ENCODE assay signal across 1 cellular context in the genomic region with DNA sequence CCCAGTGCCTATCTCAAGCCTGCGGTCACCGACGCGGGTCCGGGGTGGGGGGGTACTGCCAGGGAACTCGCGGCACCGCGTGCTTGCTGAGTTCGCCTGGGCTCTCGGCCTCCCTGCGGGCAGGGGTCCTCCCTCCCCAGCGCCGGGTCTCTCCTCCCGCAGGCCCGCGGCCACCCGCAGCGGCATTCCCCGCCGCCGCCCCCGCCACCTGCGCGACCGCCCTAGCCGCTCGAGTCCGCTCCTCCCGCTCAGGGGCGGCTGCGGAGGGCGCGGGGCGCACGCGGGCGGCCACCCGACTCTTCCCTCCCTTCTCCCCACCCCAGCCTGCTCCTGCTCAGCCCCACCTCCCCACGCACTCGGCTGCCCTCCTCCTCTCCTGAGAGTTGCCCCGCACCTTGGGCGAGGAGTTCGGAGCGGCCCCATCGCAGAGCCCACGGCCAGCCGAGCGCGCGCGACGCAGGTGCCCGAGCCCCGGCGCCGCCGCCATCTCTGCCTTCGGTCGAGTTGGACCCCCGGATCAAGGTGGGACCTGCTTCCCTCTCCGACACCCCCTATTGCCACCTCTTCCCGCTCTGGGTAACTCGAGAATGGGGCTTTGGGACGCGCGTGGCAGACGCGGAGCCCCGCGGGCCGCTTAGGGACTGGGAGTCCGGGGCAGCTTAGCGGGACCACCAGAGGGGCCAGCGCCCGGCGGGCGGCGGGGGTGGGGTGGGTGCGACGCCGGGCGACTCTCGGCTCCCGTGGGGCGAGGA.
TF ChIP-seq lines count a peak whose summit lies in the region.

No MANE protein-coding gene starts in this region.

TF ChIP-seq in HepG2, 621 proteins besides CTCF, POLR2A, EP300 and RAD21 (continued from another document and continues in another):
- TF ChIP-seq, protein P1, sequence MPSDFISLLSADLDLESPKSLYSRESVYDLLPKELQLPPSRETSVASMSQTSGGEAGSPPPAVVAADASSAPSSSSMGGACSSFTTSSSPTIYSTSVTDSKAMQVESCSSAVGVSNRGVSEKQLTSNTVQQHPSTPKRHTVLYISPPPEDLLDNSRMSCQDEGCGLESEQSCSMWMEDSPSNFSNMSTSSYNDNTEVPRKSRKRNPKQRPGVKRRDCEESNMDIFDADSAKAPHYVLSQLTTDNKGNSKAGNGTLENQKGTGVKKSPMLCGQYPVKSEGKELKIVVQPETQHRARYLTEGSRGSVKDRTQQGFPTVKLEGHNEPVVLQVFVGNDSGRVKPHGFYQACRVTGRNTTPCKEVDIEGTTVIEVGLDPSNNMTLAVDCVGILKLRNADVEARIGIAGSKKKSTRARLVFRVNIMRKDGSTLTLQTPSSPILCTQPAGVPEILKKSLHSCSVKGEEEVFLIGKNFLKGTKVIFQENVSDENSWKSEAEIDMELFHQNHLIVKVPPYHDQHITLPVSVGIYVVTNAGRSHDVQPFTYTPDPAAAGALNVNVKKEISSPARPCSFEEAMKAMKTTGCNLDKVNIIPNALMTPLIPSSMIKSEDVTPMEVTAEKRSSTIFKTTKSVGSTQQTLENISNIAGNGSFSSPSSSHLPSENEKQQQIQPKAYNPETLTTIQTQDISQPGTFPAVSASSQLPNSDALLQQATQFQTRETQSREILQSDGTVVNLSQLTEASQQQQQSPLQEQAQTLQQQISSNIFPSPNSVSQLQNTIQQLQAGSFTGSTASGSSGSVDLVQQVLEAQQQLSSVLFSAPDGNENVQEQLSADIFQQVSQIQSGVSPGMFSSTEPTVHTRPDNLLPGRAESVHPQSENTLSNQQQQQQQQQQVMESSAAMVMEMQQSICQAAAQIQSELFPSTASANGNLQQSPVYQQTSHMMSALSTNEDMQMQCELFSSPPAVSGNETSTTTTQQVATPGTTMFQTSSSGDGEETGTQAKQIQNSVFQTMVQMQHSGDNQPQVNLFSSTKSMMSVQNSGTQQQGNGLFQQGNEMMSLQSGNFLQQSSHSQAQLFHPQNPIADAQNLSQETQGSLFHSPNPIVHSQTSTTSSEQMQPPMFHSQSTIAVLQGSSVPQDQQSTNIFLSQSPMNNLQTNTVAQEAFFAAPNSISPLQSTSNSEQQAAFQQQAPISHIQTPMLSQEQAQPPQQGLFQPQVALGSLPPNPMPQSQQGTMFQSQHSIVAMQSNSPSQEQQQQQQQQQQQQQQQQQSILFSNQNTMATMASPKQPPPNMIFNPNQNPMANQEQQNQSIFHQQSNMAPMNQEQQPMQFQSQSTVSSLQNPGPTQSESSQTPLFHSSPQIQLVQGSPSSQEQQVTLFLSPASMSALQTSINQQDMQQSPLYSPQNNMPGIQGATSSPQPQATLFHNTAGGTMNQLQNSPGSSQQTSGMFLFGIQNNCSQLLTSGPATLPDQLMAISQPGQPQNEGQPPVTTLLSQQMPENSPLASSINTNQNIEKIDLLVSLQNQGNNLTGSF (CRISPR knock-in tag; IDR thresholded peaks at IDR 0.05), result 0 out of 2 replicates have a peak, but pooled peaks have one; percentile 37
- TF ChIP-seq, protein P2, sequence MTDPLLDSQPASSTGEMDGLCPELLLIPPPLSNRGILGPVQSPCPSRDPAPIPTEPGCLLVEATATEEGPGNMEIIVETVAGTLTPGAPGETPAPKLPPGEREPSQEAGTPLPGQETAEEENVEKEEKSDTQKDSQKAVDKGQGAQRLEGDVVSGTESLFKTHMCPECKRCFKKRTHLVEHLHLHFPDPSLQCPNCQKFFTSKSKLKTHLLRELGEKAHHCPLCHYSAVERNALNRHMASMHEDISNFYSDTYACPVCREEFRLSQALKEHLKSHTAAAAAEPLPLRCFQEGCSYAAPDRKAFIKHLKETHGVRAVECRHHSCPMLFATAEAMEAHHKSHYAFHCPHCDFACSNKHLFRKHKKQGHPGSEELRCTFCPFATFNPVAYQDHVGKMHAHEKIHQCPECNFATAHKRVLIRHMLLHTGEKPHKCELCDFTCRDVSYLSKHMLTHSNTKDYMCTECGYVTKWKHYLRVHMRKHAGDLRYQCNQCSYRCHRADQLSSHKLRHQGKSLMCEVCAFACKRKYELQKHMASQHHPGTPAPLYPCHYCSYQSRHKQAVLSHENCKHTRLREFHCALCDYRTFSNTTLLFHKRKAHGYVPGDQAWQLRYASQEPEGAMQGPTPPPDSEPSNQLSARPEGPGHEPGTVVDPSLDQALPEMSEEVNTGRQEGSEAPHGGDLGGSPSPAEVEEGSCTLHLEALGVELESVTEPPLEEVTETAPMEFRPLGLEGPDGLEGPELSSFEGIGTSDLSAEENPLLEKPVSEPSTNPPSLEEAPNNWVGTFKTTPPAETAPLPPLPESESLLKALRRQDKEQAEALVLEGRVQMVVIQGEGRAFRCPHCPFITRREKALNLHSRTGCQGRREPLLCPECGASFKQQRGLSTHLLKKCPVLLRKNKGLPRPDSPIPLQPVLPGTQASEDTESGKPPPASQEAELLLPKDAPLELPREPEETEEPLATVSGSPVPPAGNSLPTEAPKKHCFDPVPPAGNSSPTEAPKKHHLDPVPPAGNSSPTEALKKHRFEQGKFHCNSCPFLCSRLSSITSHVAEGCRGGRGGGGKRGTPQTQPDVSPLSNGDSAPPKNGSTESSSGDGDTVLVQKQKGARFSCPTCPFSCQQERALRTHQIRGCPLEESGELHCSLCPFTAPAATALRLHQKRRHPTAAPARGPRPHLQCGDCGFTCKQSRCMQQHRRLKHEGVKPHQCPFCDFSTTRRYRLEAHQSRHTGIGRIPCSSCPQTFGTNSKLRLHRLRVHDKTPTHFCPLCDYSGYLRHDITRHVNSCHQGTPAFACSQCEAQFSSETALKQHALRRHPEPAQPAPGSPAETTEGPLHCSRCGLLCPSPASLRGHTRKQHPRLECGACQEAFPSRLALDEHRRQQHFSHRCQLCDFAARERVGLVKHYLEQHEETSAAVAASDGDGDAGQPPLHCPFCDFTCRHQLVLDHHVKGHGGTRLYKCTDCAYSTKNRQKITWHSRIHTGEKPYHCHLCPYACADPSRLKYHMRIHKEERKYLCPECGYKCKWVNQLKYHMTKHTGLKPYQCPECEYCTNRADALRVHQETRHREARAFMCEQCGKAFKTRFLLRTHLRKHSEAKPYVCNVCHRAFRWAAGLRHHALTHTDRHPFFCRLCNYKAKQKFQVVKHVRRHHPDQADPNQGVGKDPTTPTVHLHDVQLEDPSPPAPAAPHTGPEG (CRISPR knock-in tag; IDR thresholded peaks at IDR 0.05), result no peak
- TF ChIP-seq CBX2 (IDR thresholded peaks at IDR 0.05; ENCODE audit: low read depth, low read length) (no peak), CBX2 (CRISPR knock-in tag; IDR thresholded peaks at IDR 0.05; ENCODE audit: low read depth) (0 out of 2 replicates have a peak, but pooled peaks have one; percentile 17), SALL1 (CRISPR knock-in tag; IDR thresholded peaks at IDR 0.05) (peak; percentile 48), ZNF547 (CRISPR knock-in tag; IDR thresholded peaks at IDR 0.05) (0 out of 2 replicates have a peak, but pooled peaks have one; percentile 35), SAFB2 (CRISPR knock-in tag; IDR thresholded peaks at IDR 0.05; ENCODE audit: borderline replicate concordance, low read depth) (no peak), HDAC1 (CRISPR knock-in tag; IDR thresholded peaks at IDR 0.05) (0 out of 2 replicates have a peak, but pooled peaks have one; percentile 26), U2AF2 (IDR thresholded peaks at IDR 0.05; ENCODE audit: low read depth, low read length) (no peak), TSC22D2 (CRISPR knock-in tag; IDR thresholded peaks at IDR 0.05; ENCODE audit: borderline replicate concordance) (no peak), ZMYM3 (CRISPR knock-in tag; IDR thresholded peaks at IDR 0.05) (no peak), SMAD9 (CRISPR knock-in tag; IDR thresholded peaks at IDR 0.05) (no peak), DMAP1 (CRISPR knock-in tag; IDR thresholded peaks at IDR 0.05) (no peak)
- TF ChIP-seq, protein P3, sequence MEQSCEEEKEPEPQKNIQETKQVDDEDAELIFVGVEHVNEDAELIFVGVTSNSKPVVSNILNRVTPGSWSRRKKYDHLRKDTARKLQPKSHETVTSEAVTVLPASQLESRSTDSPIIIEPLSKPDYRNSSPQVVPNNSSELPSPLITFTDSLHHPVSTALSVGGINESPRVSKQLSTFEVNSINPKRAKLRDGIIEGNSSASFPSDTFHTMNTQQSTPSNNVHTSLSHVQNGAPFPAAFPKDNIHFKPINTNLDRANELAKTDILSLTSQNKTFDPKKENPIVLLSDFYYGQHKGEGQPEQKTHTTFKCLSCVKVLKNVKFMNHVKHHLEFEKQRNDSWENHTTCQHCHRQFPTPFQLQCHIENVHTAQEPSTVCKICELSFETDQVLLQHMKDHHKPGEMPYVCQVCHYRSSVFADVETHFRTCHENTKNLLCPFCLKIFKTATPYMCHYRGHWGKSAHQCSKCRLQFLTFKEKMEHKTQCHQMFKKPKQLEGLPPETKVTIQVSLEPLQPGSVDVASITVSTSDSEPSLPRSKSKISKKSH (CRISPR knock-in tag; IDR thresholded peaks at IDR 0.05; ENCODE audit: borderline replicate concordance), result no peak
- TF ChIP-seq, protein P4, sequence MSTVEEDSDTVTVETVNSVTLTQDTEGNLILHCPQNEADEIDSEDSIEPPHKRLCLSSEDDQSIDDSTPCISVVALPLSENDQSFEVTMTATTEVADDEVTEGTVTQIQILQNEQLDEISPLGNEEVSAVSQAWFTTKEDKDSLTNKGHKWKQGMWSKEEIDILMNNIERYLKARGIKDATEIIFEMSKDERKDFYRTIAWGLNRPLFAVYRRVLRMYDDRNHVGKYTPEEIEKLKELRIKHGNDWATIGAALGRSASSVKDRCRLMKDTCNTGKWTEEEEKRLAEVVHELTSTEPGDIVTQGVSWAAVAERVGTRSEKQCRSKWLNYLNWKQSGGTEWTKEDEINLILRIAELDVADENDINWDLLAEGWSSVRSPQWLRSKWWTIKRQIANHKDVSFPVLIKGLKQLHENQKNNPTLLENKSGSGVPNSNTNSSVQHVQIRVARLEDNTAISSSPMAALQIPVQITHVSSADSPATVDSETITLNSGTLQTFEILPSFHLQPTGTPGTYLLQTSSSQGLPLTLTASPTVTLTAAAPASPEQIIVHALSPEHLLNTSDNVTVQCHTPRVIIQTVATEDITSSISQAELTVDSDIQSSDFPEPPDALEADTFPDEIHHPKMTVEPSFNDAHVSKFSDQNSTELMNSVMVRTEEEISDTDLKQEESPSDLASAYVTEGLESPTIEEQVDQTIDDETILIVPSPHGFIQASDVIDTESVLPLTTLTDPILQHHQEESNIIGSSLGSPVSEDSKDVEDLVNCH (CRISPR knock-in tag; IDR thresholded peaks at IDR 0.05), result no peak
- TF ChIP-seq, protein P5, sequence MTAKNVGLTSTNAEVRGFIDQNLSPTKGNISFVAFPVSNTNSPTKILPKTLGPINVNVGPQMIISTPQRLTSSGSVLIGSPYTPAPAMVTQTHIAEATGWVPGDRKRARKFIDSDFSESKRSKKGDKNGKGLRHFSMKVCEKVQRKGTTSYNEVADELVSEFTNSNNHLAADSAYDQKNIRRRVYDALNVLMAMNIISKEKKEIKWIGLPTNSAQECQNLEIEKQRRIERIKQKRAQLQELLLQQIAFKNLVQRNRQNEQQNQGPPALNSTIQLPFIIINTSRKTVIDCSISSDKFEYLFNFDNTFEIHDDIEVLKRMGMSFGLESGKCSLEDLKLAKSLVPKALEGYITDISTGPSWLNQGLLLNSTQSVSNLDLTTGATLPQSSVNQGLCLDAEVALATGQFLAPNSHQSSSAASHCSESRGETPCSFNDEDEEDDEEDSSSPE (CRISPR knock-in tag; IDR thresholded peaks at IDR 0.05), result no peak
- TF ChIP-seq, protein P6, sequence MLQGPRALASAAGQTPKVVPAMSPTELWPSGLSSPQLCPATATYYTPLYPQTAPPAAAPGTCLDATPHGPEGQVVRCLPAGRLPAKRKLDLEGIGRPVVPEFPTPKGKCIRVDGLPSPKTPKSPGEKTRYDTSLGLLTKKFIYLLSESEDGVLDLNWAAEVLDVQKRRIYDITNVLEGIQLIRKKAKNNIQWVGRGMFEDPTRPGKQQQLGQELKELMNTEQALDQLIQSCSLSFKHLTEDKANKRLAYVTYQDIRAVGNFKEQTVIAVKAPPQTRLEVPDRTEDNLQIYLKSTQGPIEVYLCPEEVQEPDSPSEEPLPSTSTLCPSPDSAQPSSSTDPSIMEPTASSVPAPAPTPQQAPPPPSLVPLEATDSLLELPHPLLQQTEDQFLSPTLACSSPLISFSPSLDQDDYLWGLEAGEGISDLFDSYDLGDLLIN (CRISPR knock-in tag; IDR thresholded peaks at IDR 0.05; ENCODE audit: borderline replicate concordance), result no peak
- TF ChIP-seq, protein P7, sequence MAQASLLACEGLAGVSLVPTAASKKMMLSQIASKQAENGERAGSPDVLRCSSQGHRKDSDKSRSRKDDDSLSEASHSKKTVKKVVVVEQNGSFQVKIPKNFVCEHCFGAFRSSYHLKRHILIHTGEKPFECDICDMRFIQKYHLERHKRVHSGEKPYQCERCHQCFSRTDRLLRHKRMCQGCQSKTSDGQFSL (CRISPR knock-in tag; IDR thresholded peaks at IDR 0.05), result 0 out of 2 replicates have a peak, but pooled peaks have one; percentile 40
- TF ChIP-seq, protein P8, sequence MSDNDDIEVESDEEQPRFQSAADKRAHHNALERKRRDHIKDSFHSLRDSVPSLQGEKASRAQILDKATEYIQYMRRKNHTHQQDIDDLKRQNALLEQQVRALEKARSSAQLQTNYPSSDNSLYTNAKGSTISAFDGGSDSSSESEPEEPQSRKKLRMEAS (IDR thresholded peaks at IDR 0.05), result peak; percentile 35; the same call in 1 of the 2 replicates
- TF ChIP-seq, protein P9, sequence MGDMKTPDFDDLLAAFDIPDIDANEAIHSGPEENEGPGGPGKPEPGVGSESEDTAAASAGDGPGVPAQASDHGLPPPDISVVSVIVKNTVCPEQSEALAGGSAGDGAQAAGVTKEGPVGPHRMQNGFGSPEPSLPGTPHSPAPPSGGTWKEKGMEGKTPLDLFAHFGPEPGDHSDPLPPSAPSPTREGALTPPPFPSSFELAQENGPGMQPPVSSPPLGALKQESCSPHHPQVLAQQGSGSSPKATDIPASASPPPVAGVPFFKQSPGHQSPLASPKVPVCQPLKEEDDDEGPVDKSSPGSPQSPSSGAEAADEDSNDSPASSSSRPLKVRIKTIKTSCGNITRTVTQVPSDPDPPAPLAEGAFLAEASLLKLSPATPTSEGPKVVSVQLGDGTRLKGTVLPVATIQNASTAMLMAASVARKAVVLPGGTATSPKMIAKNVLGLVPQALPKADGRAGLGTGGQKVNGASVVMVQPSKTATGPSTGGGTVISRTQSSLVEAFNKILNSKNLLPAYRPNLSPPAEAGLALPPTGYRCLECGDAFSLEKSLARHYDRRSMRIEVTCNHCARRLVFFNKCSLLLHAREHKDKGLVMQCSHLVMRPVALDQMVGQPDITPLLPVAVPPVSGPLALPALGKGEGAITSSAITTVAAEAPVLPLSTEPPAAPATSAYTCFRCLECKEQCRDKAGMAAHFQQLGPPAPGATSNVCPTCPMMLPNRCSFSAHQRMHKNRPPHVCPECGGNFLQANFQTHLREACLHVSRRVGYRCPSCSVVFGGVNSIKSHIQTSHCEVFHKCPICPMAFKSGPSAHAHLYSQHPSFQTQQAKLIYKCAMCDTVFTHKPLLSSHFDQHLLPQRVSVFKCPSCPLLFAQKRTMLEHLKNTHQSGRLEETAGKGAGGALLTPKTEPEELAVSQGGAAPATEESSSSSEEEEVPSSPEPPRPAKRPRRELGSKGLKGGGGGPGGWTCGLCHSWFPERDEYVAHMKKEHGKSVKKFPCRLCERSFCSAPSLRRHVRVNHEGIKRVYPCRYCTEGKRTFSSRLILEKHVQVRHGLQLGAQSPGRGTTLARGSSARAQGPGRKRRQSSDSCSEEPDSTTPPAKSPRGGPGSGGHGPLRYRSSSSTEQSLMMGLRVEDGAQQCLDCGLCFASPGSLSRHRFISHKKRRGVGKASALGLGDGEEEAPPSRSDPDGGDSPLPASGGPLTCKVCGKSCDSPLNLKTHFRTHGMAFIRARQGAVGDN (CRISPR knock-in tag; IDR thresholded peaks at IDR 0.05), result peak; percentile 80
- TF ChIP-seq, protein P10, sequence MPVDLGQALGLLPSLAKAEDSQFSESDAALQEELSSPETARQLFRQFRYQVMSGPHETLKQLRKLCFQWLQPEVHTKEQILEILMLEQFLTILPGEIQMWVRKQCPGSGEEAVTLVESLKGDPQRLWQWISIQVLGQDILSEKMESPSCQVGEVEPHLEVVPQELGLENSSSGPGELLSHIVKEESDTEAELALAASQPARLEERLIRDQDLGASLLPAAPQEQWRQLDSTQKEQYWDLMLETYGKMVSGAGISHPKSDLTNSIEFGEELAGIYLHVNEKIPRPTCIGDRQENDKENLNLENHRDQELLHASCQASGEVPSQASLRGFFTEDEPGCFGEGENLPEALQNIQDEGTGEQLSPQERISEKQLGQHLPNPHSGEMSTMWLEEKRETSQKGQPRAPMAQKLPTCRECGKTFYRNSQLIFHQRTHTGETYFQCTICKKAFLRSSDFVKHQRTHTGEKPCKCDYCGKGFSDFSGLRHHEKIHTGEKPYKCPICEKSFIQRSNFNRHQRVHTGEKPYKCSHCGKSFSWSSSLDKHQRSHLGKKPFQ (CRISPR knock-in tag; IDR thresholded peaks at IDR 0.05; ENCODE audit: insufficient replicate concordance), result no peak
